ENCODE assay signal across 16 cellular contexts in genomic region chr4:137156054-137156453, GRCh38.
DNase-seq lines count a peak whose midpoint lies in the region; ATAC-seq, FAIRE-seq and TF ChIP-seq lines count a peak whose summit lies in the region.
"Had no signal": no experiment of that assay in that cellular context is flagged by ENCODE, and none has a peak within 500 bp of the region (broad histone marks: within the 10 kb centered on the region; RNA-seq: fewer than 3 reads in every experiment).

No MANE protein-coding gene starts in this region.

- H3K79me2 ChIP-seq in mammary epithelial cell (ENCODE audit: insufficient read depth, low read length) = no peaks in the 10 kb centered on the region

- H3K4me3 ChIP-seq in AG09309 (ENCODE audit: control insufficient read depth, low read depth, low read length) (no peak overlapping the region), mammary epithelial cell (replicated peaks in 1 of 3; ENCODE audit: insufficient read depth in 1 of 3, low read depth in 2 of 3, low read length in 3 of 3) (no peak overlapping the region)
- H3K4me3 ChIP-seq: BLaER1 treated with 17β-estradiol and CSF1 and Interleukin-3, amounts not matched to agents 10 nM and 100 nM; colonic mucosa; smooth muscle cell had no signal

- dilution Hi-C loops in mammary epithelial cell (cut with HindIII; ENCODE audit: low sequenced_read_pairs) = no loop called here

- no TSS peak for BruUV-seq in mammary epithelial cell (replicated peaks; lab: Mats Ljungman, UMichigan)

- no peaks in the 10 kb centered on the region for H3K4me1 ChIP-seq in mammary epithelial cell (ENCODE audit: insufficient read depth, low read length)
- H3K4me1 ChIP-seq: BLaER1 treated with 17β-estradiol and CSF1 and Interleukin-3, amounts not matched to agents 10 nM and 100 nM; colonic mucosa had no signal

- intact Hi-C loops in mammary epithelial cell (cut with micrococcal nuclease) = no loop called here
- intact Hi-C loops in posterior cingulate gyrus (cut with DNase I) = no loop called here

- 93% methylated on average over 1 of the region's 1 CpG for WGBS in mammary epithelial cell (ENCODE audit: low coverage, missing lambda C conversion rate)

- no peak overlapping the region for H2AFZ ChIP-seq in mammary epithelial cell (ENCODE audit: low read depth, low read length)

- no peaks in the 10 kb centered on the region for H3K9me3 ChIP-seq in mammary epithelial cell (replicated peaks; ENCODE audit: insufficient read depth, low read length)
- H3K9me3 ChIP-seq: BLaER1 treated with 17β-estradiol and CSF1 and Interleukin-3, amounts not matched to agents 10 nM and 100 nM; colonic mucosa had no signal

- DNase-seq in AG09309 (ENCODE audit: low read depth) (peak; percentile 91), HTR-8/SVneo (ENCODE audit: insufficient read length, low spot score) (peak; percentile 0), mammary epithelial cell (peak; percentile 1), iris pigment epithelial cell (ENCODE audit: low read depth) (peak; percentile 77), posterior cingulate gyrus (no peak), left lobe of liver (ENCODE audit: low spot score) (no peak)
- DNase-seq in activated naive CD4-positive, alpha-beta T cell treated with Interleukin-2 at 50 U/mL for 16 hours = no peak
- DNase-seq in activated naive CD4-positive, alpha-beta T cell treated with anti-CD3 and anti-CD28 coated beads, Interleukin-2, amount 50 U/mL, for 16 hours = no peak
- DNase-seq: activated CD8-positive, alpha-beta memory T cell treated with anti-CD3 and anti-CD28 coated beads, Interleukin-2, amount 50 U/mL, for 48 hours; colonic mucosa; DMS79; NCI-H2107 had no signal

- TF ChIP-seq CTCF in AG09309 (IDR thresholded peaks at IDR 0.05; ENCODE audit: control insufficient read depth, insufficient read depth, low read depth, low read length, missing control alignments) (no peak), mammary epithelial cell (conservative IDR thresholded peaks at IDR 0.05 in 1 of 2, IDR thresholded peaks at IDR 0.05 in 1 of 2; ENCODE audit: extremely low read depth in 1 of 2, insufficient read depth in 1 of 2, low read depth in 1 of 2, low read length in 2 of 2) (no peak)

- no peak overlapping the region for H3K9ac ChIP-seq in mammary epithelial cell (ENCODE audit: insufficient read depth, low read length)
- H3K9ac ChIP-seq: BLaER1 treated with 17β-estradiol and CSF1 and Interleukin-3, amounts not matched to agents 10 nM and 100 nM had no signal

- in situ Hi-C loops in mammary epithelial cell (cut with MboI; ENCODE audit: low sequenced_read_pairs in 2 of 2) = no loop called here

- no peak overlapping the region for H3K4me2 ChIP-seq in mammary epithelial cell (ENCODE audit: insufficient read depth, low read depth, low read length)
- H3K4me2 ChIP-seq: BLaER1 treated with 17β-estradiol and CSF1 and Interleukin-3, amounts not matched to agents 10 nM and 100 nM; smooth muscle cell had no signal

- no peaks in the 10 kb centered on the region for H4K20me1 ChIP-seq in mammary epithelial cell (ENCODE audit: insufficient read depth, low read length)
- H4K20me1 ChIP-seq: BLaER1 treated with 17β-estradiol and CSF1 and Interleukin-3, amounts not matched to agents 10 nM and 100 nM had no signal

- ATAC-seq in left lobe of liver = no peak
- ATAC-seq: esophagus mucosa, Right ventricle myocardium inferior had no signal

- no peak overlapping the region for H3K27ac ChIP-seq in mammary epithelial cell (ENCODE audit: insufficient read depth, low read depth, low read length)
- H3K27ac ChIP-seq: BLaER1 treated with 17β-estradiol and CSF1 and Interleukin-3, amounts not matched to agents 10 nM and 100 nM; colonic mucosa had no signal

- H3K36me3 ChIP-seq in mammary epithelial cell (ENCODE audit: insufficient read depth, low read length) = no peaks in the 10 kb centered on the region
- H3K36me3 ChIP-seq: BLaER1 treated with 17β-estradiol and CSF1 and Interleukin-3, amounts not matched to agents 10 nM and 100 nM; colonic mucosa had no signal

- CTCF ChIA-PET in mammary epithelial cell (lab: Charles Lee; ENCODE audit: low non-redundant PET) = no interaction called here

- H3K27me3 ChIP-seq in mammary epithelial cell (ENCODE audit: insufficient read depth, low read length) = no peaks in the 10 kb centered on the region
- H3K27me3 ChIP-seq: BLaER1 treated with 17β-estradiol and CSF1 and Interleukin-3, amounts not matched to agents 10 nM and 100 nM; colonic mucosa had no signal

- no peak for FAIRE-seq in HTR-8/SVneo (lab: Jason Lieb, UNC)

Comparison
In these comparisons a context has a peak if more than half of its experiments do, and no peak if none do; other contexts are left out.
1. DNase-seq: peak in AG09309 (single experiment), HTR-8/SVneo (single experiment), mammary epithelial cell (single experiment) and iris pigment epithelial cell (single experiment); none in posterior cingulate gyrus (0 of 10), activated naive CD4-positive, alpha-beta T cell treated with Interleukin-2 at 50 U/mL for 16 hours (single experiment), left lobe of liver (single experiment) and activated naive CD4-positive, alpha-beta T cell treated with anti-CD3 and anti-CD28 coated beads, Interleukin-2, amount 50 U/mL, for 16 hours (single experiment).